16 cellular contexts compared by ENCODE assay signal in the genomic region with DNA sequence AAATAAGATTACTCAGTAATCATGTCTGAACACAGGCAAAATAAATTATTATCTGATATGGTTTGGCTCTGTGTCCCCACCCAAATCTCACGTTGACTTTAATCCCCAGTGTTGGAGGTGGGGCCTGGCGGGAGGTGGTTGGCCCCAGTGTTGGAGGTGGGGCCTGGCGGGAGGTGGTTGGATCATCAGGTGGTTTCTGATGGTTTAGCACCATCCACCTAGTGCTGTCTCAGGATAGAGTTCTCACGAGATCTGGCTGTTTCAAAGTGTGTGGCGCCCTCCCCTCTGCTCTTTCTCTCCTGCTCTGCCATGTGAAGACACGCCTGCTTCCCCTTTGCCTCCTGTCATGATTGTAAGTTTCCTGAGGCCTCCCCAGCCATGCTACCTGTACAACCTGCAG. TPM values are rescaled to one million over a fixed set of nuclear protein-coding genes. Genes with fewer than 3 reads are reported as not detected.
DNase-seq lines count a peak whose midpoint lies in the region; ATAC-seq and TF ChIP-seq lines count a peak whose summit lies in the region.
"Had no signal": no experiment of that assay in that cellular context is flagged by ENCODE, and none has a peak within 500 bp of the region (broad histone marks: within the 10 kb centered on the region; RNA-seq: fewer than 3 reads in every experiment).

No MANE protein-coding gene starts in this region.

- H3K36me3 ChIP-seq in RWPE2 (ENCODE audit: low read depth) (no peaks in the 10 kb centered on the region), lower lobe of right lung (no peaks in the 10 kb centered on the region)
- H3K36me3 ChIP-seq: BLaER1 had no signal

- intact Hi-C loops in natural killer cell (cut with micrococcal nuclease) = no loop called here
- intact Hi-C loops in lower lobe of right lung (cut with DNase I) = no loop called here

- TF ChIP-seq CTCF in RWPE2 (IDR thresholded peaks at IDR 0.05; ENCODE audit: poor library complexity, severe bottlenecking) (no peak), natural killer cell (IDR thresholded peaks at IDR 0.05) (no peak), lower lobe of right lung (IDR thresholded peaks at IDR 0.05) (no peak)

- H3K4me1 ChIP-seq in RWPE2 (ENCODE audit: insufficient read depth, poor library complexity, severe bottlenecking) (no peaks in the 10 kb centered on the region), lower lobe of right lung (no peaks in the 10 kb centered on the region)
- H3K4me1 ChIP-seq: A549, BLaER1, Caco-2 had no signal

- ATAC-seq in RWPE2 (ENCODE audit: low read depth) (no peak), natural killer cell (peak in 2 of 3 donors; percentile 44 to 70), lower lobe of right lung (no peak), GM19463 (IDR thresholded peaks at IDR 0.05; ENCODE audit: unreplicated experiment) (no peak)
- ATAC-seq in effector memory CD8-positive, alpha-beta T cell (replicated peaks) = no peak
- no peak for ATAC-seq in stimulated activated effector memory CD8-positive, alpha-beta T cell treated with anti-CD3 and anti-CD28 coated beads, Interleukin-12 subunit alpha, Interleukin-12 subunit beta, amount 100 ng/mL, for 72 hours
- ATAC-seq: A549 had no signal

- peak; percentile 36 for DNase-seq in RWPE2 (ENCODE audit: low spot score)
- no peak for DNase-seq in effector memory CD8-positive, alpha-beta T cell
- DNase-seq in natural killer cell = no peak
- DNase-seq in stimulated activated effector memory CD8-positive, alpha-beta T cell treated with anti-CD3 and anti-CD28 coated beads, Interleukin-12 subunit alpha, Interleukin-12 subunit beta, amount 100 ng/mL, for 72 hours (ENCODE audit: low spot score in 2 of 2) = no peak
- no peak for DNase-seq in lower lobe of right lung
- DNase-seq in ureter (ENCODE audit: low spot score) = no peak
- DNase-seq: Caco-2; CD8-positive, alpha-beta memory T cell; DND-41; GDM1; GM23248; H7 had no signal

- no peak overlapping the region for H3K27ac ChIP-seq in RWPE2 (ENCODE audit: poor library complexity, severe bottlenecking)
- H3K27ac ChIP-seq in lower lobe of right lung = no peak overlapping the region
- H3K27ac ChIP-seq: A549, BLaER1, GM23248 had no signal

- H3K27ac Mint-ChIP-seq in effector memory CD8-positive, alpha-beta T cell = peak overlapping the region; percentile 32 to 76
- peak overlapping the region; percentile 71 for H3K27ac Mint-ChIP-seq in natural killer cell
- peak overlapping the region; percentile 11 for H3K27ac Mint-ChIP-seq in stimulated activated effector memory CD8-positive, alpha-beta T cell treated with anti-CD3 and anti-CD28 coated beads, Interleukin-12 subunit alpha, Interleukin-12 subunit beta, amount 100 ng/mL, for 72 hours
- H3K27ac Mint-ChIP-seq: IgD-negative memory B cell had no signal

- peaks cover 5 to 15% of the 10 kb centered on the region in 2 donors for H3K4me1 Mint-ChIP-seq in effector memory CD8-positive, alpha-beta T cell (ENCODE audit: low read depth in 2 of 2)
- peaks cover 17 to 32% of the 10 kb centered on the region in 2 donors for H3K4me1 Mint-ChIP-seq in natural killer cell
- peaks cover 12% of the 10 kb centered on the region for H3K4me1 Mint-ChIP-seq in stimulated activated effector memory CD8-positive, alpha-beta T cell treated with anti-CD3 and anti-CD28 coated beads, Interleukin-12 subunit alpha, Interleukin-12 subunit beta, amount 100 ng/mL, for 72 hours
- H3K4me1 Mint-ChIP-seq: IgD-negative memory B cell had no signal

- peaks cover 4% of the 10 kb centered on the region for H3K27me3 ChIP-seq in RWPE2 (ENCODE audit: insufficient read depth, poor library complexity, severe bottlenecking)
- H3K27me3 ChIP-seq in lower lobe of right lung (ENCODE audit: low read depth) = no peaks in the 10 kb centered on the region
- H3K27me3 ChIP-seq: BLaER1 had no signal

- H3K4me3 Mint-ChIP-seq in effector memory CD8-positive, alpha-beta T cell = no peak overlapping the region
- H3K4me3 Mint-ChIP-seq in natural killer cell = no peak overlapping the region
- no peak overlapping the region for H3K4me3 Mint-ChIP-seq in stimulated activated effector memory CD8-positive, alpha-beta T cell treated with anti-CD3 and anti-CD28 coated beads, Interleukin-12 subunit alpha, Interleukin-12 subunit beta, amount 100 ng/mL, for 72 hours
- H3K4me3 Mint-ChIP-seq: CD8-positive, alpha-beta memory T cell; IgD-negative memory B cell had no signal

- no peak overlapping the region for H3K4me3 ChIP-seq in RWPE2 (ENCODE audit: severe bottlenecking)
- no peak overlapping the region for H3K4me3 ChIP-seq in lower lobe of right lung
- H3K4me3 ChIP-seq: A549, BLaER1, GM23248 had no signal

- peaks cover 2 to 8% of the 10 kb centered on the region in 2 donors for H3K9me3 Mint-ChIP-seq in effector memory CD8-positive, alpha-beta T cell
- peaks cover 0 to 2% of the 10 kb centered on the region in 2 donors for H3K9me3 Mint-ChIP-seq in natural killer cell
- peaks cover 4% of the 10 kb centered on the region for H3K9me3 Mint-ChIP-seq in stimulated activated effector memory CD8-positive, alpha-beta T cell treated with anti-CD3 and anti-CD28 coated beads, Interleukin-12 subunit alpha, Interleukin-12 subunit beta, amount 100 ng/mL, for 72 hours
- H3K9me3 Mint-ChIP-seq: CD8-positive, alpha-beta memory T cell; IgD-negative memory B cell had no signal

- peaks cover 0 to 7% of the 10 kb centered on the region in 2 donors for H3K27me3 Mint-ChIP-seq in effector memory CD8-positive, alpha-beta T cell
- peaks cover 0 to 2% of the 10 kb centered on the region in 2 donors for H3K27me3 Mint-ChIP-seq in natural killer cell (ENCODE audit: low read depth in 2 of 2)

- no peaks in the 10 kb centered on the region for H3K36me3 Mint-ChIP-seq in effector memory CD8-positive, alpha-beta T cell (ENCODE audit: insufficient read depth)
- peaks cover 5% of the 10 kb centered on the region for H3K36me3 Mint-ChIP-seq in natural killer cell
- H3K36me3 Mint-ChIP-seq in stimulated activated effector memory CD8-positive, alpha-beta T cell treated with anti-CD3 and anti-CD28 coated beads, Interleukin-12 subunit alpha, Interleukin-12 subunit beta, amount 100 ng/mL, for 72 hours = no peaks in the 10 kb centered on the region
- H3K36me3 Mint-ChIP-seq: CD8-positive, alpha-beta memory T cell; IgD-negative memory B cell had no signal

- H3K9me3 ChIP-seq in RWPE2 (ENCODE audit: severe bottlenecking) = no peaks in the 10 kb centered on the region
- H3K9me3 ChIP-seq in lower lobe of right lung = no peaks in the 10 kb centered on the region
- H3K9me3 ChIP-seq: A549, BLaER1, Caco-2 had no signal

RNA-seq across cellular contexts. Expression of gene DHRS2, which starts 18.1 kb away (rescaled TPM):
- total RNA-seq in natural killer cell (under 1 TPM in 1 of 3 donors, not detected in 2; 0.50 TPM), lower lobe of right lung (1.2 TPM), ureter (1,842 TPM)
- total RNA-seq: GM23248 had no signal

Comparison
In these comparisons a context has a peak if more than half of its experiments do, and no peak if none do; other contexts are left out.
1. ATAC-seq: peak in natural killer cell (2 of 3); none in RWPE2 (single experiment), effector memory CD8-positive, alpha-beta T cell (single experiment), stimulated activated effector memory CD8-positive, alpha-beta T cell treated with anti-CD3 and anti-CD28 coated beads, Interleukin-12 subunit alpha, Interleukin-12 subunit beta, amount 100 ng/mL, for 72 hours (single experiment), lower lobe of right lung (0 of 2) and GM19463 (single experiment).
2. H3K27ac Mint-ChIP-seq: peak in every context shown above with its lines; median percentile 71 in natural killer cell; 54 in effector memory CD8-positive, alpha-beta T cell; 11 in stimulated activated effector memory CD8-positive, alpha-beta T cell treated with anti-CD3 and anti-CD28 coated beads, Interleukin-12 subunit alpha, Interleukin-12 subunit beta, amount 100 ng/mL, for 72 hours.
3. RNA of gene DHRS2, which starts 18.1 kb away (total RNA-seq): 1,842 TPM in ureter (single experiment); 1.2 TPM in lower lobe of right lung (single experiment) and 0.50 TPM in natural killer cell; every median in the first group is over 100 times any median in the second.